8 cellular contexts compared by ENCODE assay signal in genomic region chr1:201559679-201560162, GRCh38. TPM values are rescaled to one million over a fixed set of nuclear protein-coding genes. Genes with fewer than 3 reads are reported as not detected.
DNase-seq lines count a peak whose midpoint lies in the region; ATAC-seq and TF ChIP-seq lines count a peak whose summit lies in the region.

No MANE protein-coding gene starts in this region.

- TF ChIP-seq CTCF in MM.1S (IDR thresholded peaks at IDR 0.05; ENCODE audit: low read length), result peak; percentile 99
- peak; percentile 94 for TF ChIP-seq CTCF in upper lobe of right lung (IDR thresholded peaks at IDR 0.05)

- peaks cover 0 to 6% (median 0%) of the 10 kb centered on the region in 4 donors for H3K4me1 Mint-ChIP-seq in CD4-positive, CD25-positive, alpha-beta regulatory T cell

- no peak overlapping the region for H3K27ac ChIP-seq in CD4-positive, CD25-positive, alpha-beta regulatory T cell (ENCODE audit: insufficient read depth, low read length, poor library complexity, severe bottlenecking)
- no peak overlapping the region for H3K27ac ChIP-seq in MM.1S (ENCODE audit: low read length)
- H3K27ac ChIP-seq in upper lobe of right lung, result no peak overlapping the region

- intact Hi-C loops in upper lobe of right lung (cut with DNase I), result loop anchor here (2.0 to 5.0 kb wide), 2 partner anchors 145 to 233 kb away; no protein-coding TSS in a partner anchor

- peak; percentile 80 to 81 for ATAC-seq in CD4-positive, CD25-positive, alpha-beta regulatory T cell (ENCODE audit: low read depth in 2 of 2)
- ATAC-seq in GM19463 (IDR thresholded peaks at IDR 0.05; ENCODE audit: unreplicated experiment), result peak; percentile 92
- ATAC-seq in upper lobe of right lung, result peak; percentile 97

- in situ Hi-C loops in SK-MEL-5 (cut with HindIII; ENCODE audit: low pct_unique_long_range_greater_than_20kb, low sequenced_read_pairs), result no loop called here

- H3K36me3 Mint-ChIP-seq in CD4-positive, CD25-positive, alpha-beta regulatory T cell, result no peaks in the 10 kb centered on the region

- H3K9me3 Mint-ChIP-seq in CD4-positive, CD25-positive, alpha-beta regulatory T cell, result no peaks in the 10 kb centered on the region

- H3K9me3 ChIP-seq in CD4-positive, CD25-positive, alpha-beta regulatory T cell (ENCODE audit: control insufficient read depth in 2 of 2, low read length in 2 of 2), result no peaks in the 10 kb centered on the region
- H3K9me3 ChIP-seq in MM.1S (replicated peaks; ENCODE audit: insufficient read depth, low read length) (no peaks in the 10 kb centered on the region), upper lobe of right lung (no peaks in the 10 kb centered on the region)

- no peaks in the 10 kb centered on the region for H4K20me1 ChIP-seq in MM.1S (ENCODE audit: insufficient read depth, low read length)

- no peaks in the 10 kb centered on the region for H3K79me2 ChIP-seq in MM.1S (ENCODE audit: low read length)

- no peaks in the 10 kb centered on the region for H3K27me3 ChIP-seq in CD4-positive, CD25-positive, alpha-beta regulatory T cell (ENCODE audit: control insufficient read depth, insufficient read depth, low read length)
- 0 out of 2 replicates have a peak, but pooled peaks cover 4% of the 10 kb centered on the region for H3K27me3 ChIP-seq in MM.1S (replicated peaks; ENCODE audit: insufficient read depth, low read length)
- H3K27me3 ChIP-seq in upper lobe of right lung, result no peaks in the 10 kb centered on the region

- no peak overlapping the region for H3K9ac ChIP-seq in MM.1S (ENCODE audit: low read length)

- H3K4me3 Mint-ChIP-seq in CD4-positive, CD25-positive, alpha-beta regulatory T cell, result no peak overlapping the region

- H3K27ac Mint-ChIP-seq in CD4-positive, CD25-positive, alpha-beta regulatory T cell, result peak overlapping the region in 1 of 3 donors; percentile 52

- no peak overlapping the region for H3K4me2 ChIP-seq in MM.1S (ENCODE audit: low read depth, low read length)

- no peaks in the 10 kb centered on the region for H3F3A ChIP-seq in MM.1S (ENCODE audit: insufficient read depth, low read length)

- H3K9me2 ChIP-seq in MM.1S (replicated peaks; ENCODE audit: insufficient read depth, low read length), result no peaks in the 10 kb centered on the region

- H3K4me1 ChIP-seq in CD4-positive, CD25-positive, alpha-beta regulatory T cell (ENCODE audit: control insufficient read depth, insufficient read depth, low read length, poor library complexity, severe bottlenecking), result no peaks in the 10 kb centered on the region
- H3K4me1 ChIP-seq in MM.1S (ENCODE audit: low read length) (no peaks in the 10 kb centered on the region), upper lobe of right lung (peaks cover 17% of the 10 kb centered on the region)

- H3K36me3 ChIP-seq in CD4-positive, CD25-positive, alpha-beta regulatory T cell (ENCODE audit: control insufficient read depth, insufficient read depth, low read length), result no peaks in the 10 kb centered on the region
- no peaks in the 10 kb centered on the region for H3K36me3 ChIP-seq in MM.1S (replicated peaks; ENCODE audit: insufficient read depth, low read length)
- H3K36me3 ChIP-seq in upper lobe of right lung, result no peaks in the 10 kb centered on the region

- DNase-seq in CD4-positive, CD25-positive, alpha-beta regulatory T cell, result peak; percentile 34 to 72 (median 49)
- DNase-seq in MM.1S (peak; percentile 81), SK-MEL-5 (ENCODE audit: low read depth, low spot score) (peak; percentile 85), glomerular visceral epithelial cell (ENCODE audit: extremely low spot score) (peak; percentile 85), pons (ENCODE audit: low spot score) (peak; percentile 86), upper lobe of right lung (peak; percentile 87)
- DNase-seq in activated gamma-delta T cell treated with anti-CD3 and anti-CD28 coated beads, Interleukin-2, amount 50 U/mL, for 16 hours (ENCODE audit: low read depth), result peak; percentile 33

- H3K4me3 ChIP-seq in CD4-positive, CD25-positive, alpha-beta regulatory T cell (ENCODE audit: low read depth, low read length), result no peak overlapping the region
- no peak overlapping the region for H3K4me3 ChIP-seq in MM.1S (ENCODE audit: low read length)
- no peak overlapping the region for H3K4me3 ChIP-seq in upper lobe of right lung

- H2AFZ ChIP-seq in MM.1S (ENCODE audit: low read length), result peak overlapping the region; percentile 21

- H3K27me3 Mint-ChIP-seq in CD4-positive, CD25-positive, alpha-beta regulatory T cell, result peaks cover 7% of the 10 kb centered on the region

RNA-seq across cellular contexts. Expression of gene NAV1, which starts 20.8 kb away (rescaled TPM):
- total RNA-seq in CD4-positive, CD25-positive, alpha-beta regulatory T cell, result 4.9 TPM
- polyA plus RNA-seq in CD4-positive, CD25-positive, alpha-beta regulatory T cell, result 1 to 10 TPM in 2 of 4 donors, under 1 TPM in 2; 0.39 to 1.7 (median 1.3) TPM
- 13.7 and 15.3 TPM in 2 replicates for total RNA-seq in SK-MEL-5 (2014; rRNA removed; shearing (Covaris generic))
- polyA plus RNA-seq in SK-MEL-5 (2015; cell fraction: cytosol; rRNA removed), result 12.5 and 20.5 TPM in 2 replicates
- polyA plus RNA-seq in SK-MEL-5 (2015; cell fraction: nucleus; rRNA removed), result 13.0 and 34.3 TPM in 2 replicates
- 34.1 TPM for total RNA-seq in upper lobe of right lung

RNA-seq across cellular contexts. Expression of gene CSRP1, which starts 52.8 kb away (rescaled TPM):
- total RNA-seq in CD4-positive, CD25-positive, alpha-beta regulatory T cell, result 63.8 TPM
- polyA plus RNA-seq in CD4-positive, CD25-positive, alpha-beta regulatory T cell, result 100 to 1,000 TPM in 1 of 4 donors, 10 to 100 TPM in 3; 70.7 to 115 (median 84.7) TPM
- total RNA-seq in SK-MEL-5 (2014; rRNA removed; shearing (Covaris generic)), result 56.4 and 67.0 TPM in 2 replicates
- polyA plus RNA-seq in SK-MEL-5 (2015; cell fraction: cytosol; rRNA removed), result 92.8 and 99.8 TPM in 2 replicates
- polyA plus RNA-seq in SK-MEL-5 (2015; cell fraction: nucleus; rRNA removed), result 42.4 and 43.1 TPM in 2 replicates
- 280 TPM for total RNA-seq in upper lobe of right lung

Comparison
In these comparisons a context has a peak if more than half of its experiments do, and no peak if none do; other contexts are left out.
1. DNase-seq: peak in every context shown above with its lines; median percentile 87 in upper lobe of right lung; 86 in pons; 85 in SK-MEL-5; 85 in glomerular visceral epithelial cell; 81 in MM.1S; 49 in CD4-positive, CD25-positive, alpha-beta regulatory T cell; 33 in activated gamma-delta T cell treated with anti-CD3 and anti-CD28 coated beads, Interleukin-2, amount 50 U/mL, for 16 hours.